ENCODE assay signal across 25 cellular contexts in genomic region chr11:46445192-46445591, GRCh38. TPM values are rescaled to one million over a fixed set of nuclear protein-coding genes. Genes with fewer than 3 reads are reported as not detected.
A peak's percentile ranks its signal among the peaks of the same experiment; 100 is the strongest.
DNase-seq lines count a peak whose midpoint lies in the region; ATAC-seq, FAIRE-seq and TF ChIP-seq lines count a peak whose summit lies in the region.
"Had no signal": no experiment of that assay in that cellular context is flagged by ENCODE, and none has a peak within 500 bp of the region (broad histone marks: within the 10 kb centered on the region; RNA-seq: fewer than 3 reads in every experiment).

No MANE protein-coding gene starts in this region.

- peak; percentile 39; the same call in 1 of the 3 replicates for ATAC-seq in GM12878
- ATAC-seq: A549, HCT116 had no signal

- TF ChIP-seq POLR2A in GM12878 (IDR thresholded peaks at IDR 0.05; ENCODE audit: low read depth, low read length), result no peak

- H3K9ac ChIP-seq in GM12878 (ENCODE audit: control insufficient read depth, insufficient read depth, low read length), result no peak overlapping the region
- no peak overlapping the region for H3K9ac ChIP-seq in stomach smooth muscle (ENCODE audit: low read length in 2 of 2)
- H3K9ac ChIP-seq: BLaER1 treated with 17β-estradiol and CSF1 and Interleukin-3, amounts not matched to agents 10 nM and 100 nM had no signal

- H3K27ac Mint-ChIP-seq in CD14-positive monocyte, result no peak overlapping the region
- H3K27ac Mint-ChIP-seq: CD4-positive, alpha-beta memory T cell had no signal

- RAD21 ChIA-PET in GM12878 (lab: Charles Lee; ENCODE audit: unreplicated experiment), result interaction anchor here (0.7 to 3.1 kb wide), 7 partner anchors 8 to 110 kb away, joined by 3 to 28 read pairs (median 16); no protein-coding TSS in a partner anchor

- no peak overlapping the region for H3K4me3 Mint-ChIP-seq in CD14-positive monocyte
- H3K4me3 Mint-ChIP-seq: CD4-positive, alpha-beta memory T cell; GM23338; H9 had no signal

- WGBS in GM12878 (ENCODE audit: insufficient coverage, insufficient replicate concordance, low lambda C conversion rate, missing lambda C conversion rate), result 72% methylated on average over 3 of the region's 3 CpGs
- 96% methylated on average over 3 of the region's 3 CpGs for WGBS in hepatocyte (ENCODE audit: low lambda C conversion rate, missing lambda C conversion rate)

- SMC1A ChIA-PET in GM12878 (lab: Charles Lee; ENCODE audit: uncharacterized antibody, unreplicated experiment), result interaction anchor here (1.0 to 3.3 kb wide), 18 partner anchors 8 to 326 kb away, joined by 3 to 40 read pairs (median 6); no protein-coding TSS in a partner anchor

- H3K4me1 ChIP-seq in GM12878 (ENCODE audit: control insufficient read depth, insufficient read depth, low read length) (no peaks in the 10 kb centered on the region), hepatocyte (ENCODE audit: insufficient read depth) (peaks cover 5% of the 10 kb centered on the region), stomach smooth muscle (ENCODE audit: control insufficient read depth, insufficient read depth, low read length) (peaks cover 14% of the 10 kb centered on the region)
- H3K4me1 ChIP-seq: A549, BE2C had no signal

- H3K36me3 Mint-ChIP-seq in CD14-positive monocyte, result peaks cover 33 to 37% of the 10 kb centered on the region in 2 donors

- intact Hi-C loops in GM12878 (cut with micrococcal nuclease; ENCODE audit: unreplicated experiment) (loop anchor here (5.0 kb wide), 1 partner anchor 37 kb away; no protein-coding TSS in a partner anchor), CD14-positive monocyte (cut with micrococcal nuclease) (no loop called here)

- H4K20me1 ChIP-seq in GM12878 (ENCODE audit: control insufficient read depth, insufficient read depth) (no peaks in the 10 kb centered on the region), hepatocyte (ENCODE audit: insufficient read depth, poor library complexity, severe bottlenecking) (peaks cover 5% of the 10 kb centered on the region)

- no peaks in the 10 kb centered on the region for H3K9me2 ChIP-seq in hepatocyte (replicated peaks; ENCODE audit: insufficient read depth)

- no peak for TF ChIP-seq RAD21 in GM12878 (IDR thresholded peaks at IDR 0.05; ENCODE audit: insufficient read depth, low read depth, low read length)

- no TSS peak for BruUV-seq in GM12878 (replicated peaks; lab: Mats Ljungman, UMichigan)

- H3K4me2 ChIP-seq in GM12878 (ENCODE audit: control insufficient read depth, insufficient read depth) (no peak overlapping the region), hepatocyte (no peak overlapping the region)
- H3K4me2 ChIP-seq: A549; BLaER1 treated with 17β-estradiol and CSF1 and Interleukin-3, amounts not matched to agents 10 nM and 100 nM; GM23338 had no signal

- CTCF ChIA-PET in GM12878 (lab: Yijun Ruan, JAX), result interaction anchor here (1.1 to 3.3 kb wide), 17 partner anchors 9 to 172 kb away, joined by 3 to 41 read pairs (median 6); partner anchors contain the start of genes ATG13 and HARBI1

- no peak for TF ChIP-seq CTCF in GM10266 (IDR thresholded peaks at IDR 0.05; ENCODE audit: control insufficient read depth, insufficient read depth, low read depth, missing control alignments)
- TF ChIP-seq CTCF in GM12878 (IDR thresholded peaks at IDR 0.05 in 2 of 3, conservative IDR thresholded peaks at IDR 0.05 in 1 of 3; ENCODE audit: control insufficient read depth in 2 of 3, extremely low read depth in 1 of 3, insufficient read depth in 1 of 3, low read depth in 3 of 3, low read length in 3 of 3), result no peak
- TF ChIP-seq CTCF in hepatocyte (IDR thresholded peaks at IDR 0.05; ENCODE audit: poor library complexity), result no peak
- no peak for TF ChIP-seq CTCF in CD14-positive monocyte (IDR thresholded peaks at IDR 0.05)

- POLR2A ChIA-PET in GM12878 (lab: Charles Lee), result interaction anchor here (1.0 to 1.6 kb wide), 4 partner anchors 31 to 43 kb away, joined by 3 to 9 read pairs (median 6); no protein-coding TSS in a partner anchor

- H3K4me1 Mint-ChIP-seq in CD14-positive monocyte, result no peaks in the 10 kb centered on the region

- H3K79me2 ChIP-seq in GM12878 (ENCODE audit: control insufficient read depth, insufficient read depth, low read length) (no peaks in the 10 kb centered on the region; the same call in none of the 2 replicates), hepatocyte (peaks cover 37% of the 10 kb centered on the region)

- TF ChIP-seq EP300 in GM12878 (IDR thresholded peaks at IDR 0.05; ENCODE audit: borderline replicate concordance in 1 of 2, control insufficient read depth in 1 of 2, low read depth in 2 of 2, low read length in 2 of 2), result no peak

- no peaks in the 10 kb centered on the region for H3K27me3 ChIP-seq in GM12878 (replicated peaks in 1 of 2; ENCODE audit: control insufficient read depth in 2 of 2, insufficient read depth in 2 of 2, low read length in 1 of 2)
- H3K27me3 ChIP-seq in hepatocyte, result no peaks in the 10 kb centered on the region
- no peaks in the 10 kb centered on the region for H3K27me3 ChIP-seq in stomach smooth muscle (ENCODE audit: control insufficient read depth in 1 of 2, insufficient read depth in 2 of 2, low read length in 2 of 2)
- H3K27me3 ChIP-seq: BE2C; BLaER1 treated with 17β-estradiol and CSF1 and Interleukin-3, amounts not matched to agents 10 nM and 100 nM had no signal

- no peaks in the 10 kb centered on the region for H3K9me3 Mint-ChIP-seq in CD14-positive monocyte
- H3K9me3 Mint-ChIP-seq: CD4-positive, alpha-beta memory T cell; GM23338; H9 had no signal

- no peak overlapping the region for H3K27ac ChIP-seq in GM12878 (ENCODE audit: control insufficient read depth, insufficient read depth)
- H3K27ac ChIP-seq in hepatocyte, result peak overlapping the region; percentile 62
- H3K27ac ChIP-seq in stomach smooth muscle (ENCODE audit: low read length), result peak overlapping the region; percentile 3
- H3K27ac ChIP-seq: A549; BLaER1 treated with 17β-estradiol and CSF1 and Interleukin-3, amounts not matched to agents 10 nM and 100 nM had no signal

- H3K27me3 Mint-ChIP-seq in CD14-positive monocyte (ENCODE audit: low read depth in 3 of 3), result no peaks in the 10 kb centered on the region
- H3K27me3 Mint-ChIP-seq: CD4-positive, alpha-beta memory T cell had no signal

- H3K9me3 ChIP-seq in GM12878 (replicated peaks; ENCODE audit: control insufficient read depth, insufficient read depth, low read length), result no peaks in the 10 kb centered on the region
- H3K9me3 ChIP-seq in hepatocyte (ENCODE audit: low read depth), result no peaks in the 10 kb centered on the region
- H3K9me3 ChIP-seq in stomach smooth muscle (ENCODE audit: control insufficient read depth in 2 of 2, low read length in 2 of 2), result no peaks in the 10 kb centered on the region
- H3K9me3 ChIP-seq: A549, BE2C had no signal

- no peak overlapping the region for H3K4me3 ChIP-seq in GM12878
- no peak overlapping the region for H3K4me3 ChIP-seq in hepatocyte
- no peak overlapping the region for H3K4me3 ChIP-seq in stomach smooth muscle (ENCODE audit: low read length in 2 of 2)
- H3K4me3 ChIP-seq: A549; BLaER1 treated with 17β-estradiol and CSF1 and Interleukin-3, amounts not matched to agents 10 nM and 100 nM; GM23338 had no signal

- in situ Hi-C loops in GM12878 (cut with MboI), result no loop called here

- no peak for FAIRE-seq in GM12878 (lab: Jason Lieb, UNC)
- FAIRE-seq: A549, G401.6, GM12892, GM19239 had no signal

- DNase-seq in GM10266 (ENCODE audit: extremely low spot score) (peak; percentile 18), GM12878 (ENCODE audit: low read depth, low spot score) (no peak), hepatocyte (ENCODE audit: low spot score) (no peak), anterior cingulate cortex (lab: John Stamatoyannopoulos, UW) (no peak), NCI-H1092 (lab: John Stamatoyannopoulos, UW) (no peak), CD14-positive monocyte (ENCODE audit: low spot score) (no peak)
- DNase-seq: 8988T; ACHN; AML-193; BE2C; Calu3; CD4-positive, alpha-beta memory T cell; COR-L47; DMS53; DMS79 treated with DMSO at 0.1 percent for 48 hours; H9 had no signal

- H3K36me3 ChIP-seq in GM12878 (ENCODE audit: control insufficient read depth in 2 of 2, insufficient read depth in 2 of 2, low read length in 1 of 2) (peaks cover 0 to 7% of the 10 kb centered on the region in 2 experiments; a peak in 2 of 4 replicates), hepatocyte (replicated peaks; ENCODE audit: insufficient read depth, low read depth) (no peaks in the 10 kb centered on the region), stomach smooth muscle (ENCODE audit: control insufficient read depth in 2 of 2, insufficient read depth in 2 of 2, low read length in 2 of 2) (peaks cover 3 to 7% of the 10 kb centered on the region in 2 donors)
- H3K36me3 ChIP-seq: BE2C had no signal

- H2AFZ ChIP-seq in GM12878 (ENCODE audit: control insufficient read depth, low read depth, low read length) (no peak overlapping the region), hepatocyte (no peak overlapping the region)
- H2AFZ ChIP-seq: GM23338 had no signal

TF ChIP-seq in GM12878, 131 proteins besides CTCF, POLR2A, EP300 and RAD21:
- peak; percentile 14; the same call in 1 of the 2 replicates for TF ChIP-seq CREM (IDR thresholded peaks at IDR 0.05; ENCODE audit: low read depth)
- TF ChIP-seq RUNX3 (IDR thresholded peaks at IDR 0.05; ENCODE audit: low read length), result peak; percentile 56; the same call in 1 of the 2 replicates
- TF ChIP-seq MEF2B (IDR thresholded peaks at IDR 0.05; ENCODE audit: partially characterized antibody, poor library complexity, severe bottlenecking), result no peak
- TF ChIP-seq CREB1 (IDR thresholded peaks at IDR 0.05; ENCODE audit: low read depth), result peak; percentile 58; the same call in 1 of the 2 replicates

RNA-seq across cellular contexts. Expression of gene CHRM4, which starts 53.6 kb away (rescaled TPM):
- not detected in 2 replicates for total RNA-seq in GM12878 (2013; cell fraction: nucleolus; rRNA removed)
- 0.23 TPM in 1 of 2 replicates, not detected in the other for total RNA-seq in GM12878 (2014; rRNA removed)
- total RNA-seq in GM12878 (2014; rRNA removed; fragmentation: Illumina TruSeq; extraction: Trizol), result not detected in 2 replicates
- 0.13 TPM in 1 of 2 replicates, not detected in the other for total RNA-seq in GM12878 (2021)
- 0.17 TPM for polyA plus RNA-seq in GM12878 (2011; ENCODE audit: low read depth)
- not detected in 2 replicates for polyA plus RNA-seq in GM12878 (2011; rRNA removed)
- 0.04 and 0.05 TPM in 2 replicates for polyA plus RNA-seq in GM12878 (2011; cell fraction: cytosol; rRNA removed)
- polyA plus RNA-seq in GM12878 (2011; cell fraction: nucleus; rRNA removed), result 0.13 TPM in 1 of 2 replicates, not detected in the other
- 0.11 and 0.16 TPM in 2 replicates for polyA plus RNA-seq in GM12878 (2012)
- 0.12 TPM in 1 of 2 replicates, not detected in the other for polyA plus RNA-seq in GM12878 (2014; fragmentation: Illumina TruSeq; extraction: Trizol)
- polyA plus RNA-seq in GM12878 (2014; fragmentation: Nextera tagmentation; extraction: Ambion mirVana), result not detected
- not detected in 2 replicates for polyA plus RNA-seq in GM12878 (2014; rRNA removed)
- polyA plus RNA-seq in GM12878 (2016; fragmentation: Nextera tagmentation; extraction: Ambion mirVana), result not detected
- polyA minus RNA-seq in GM12878 (2011; rRNA and poly(A)+ RNA removed), result not detected in 2 replicates
- polyA minus RNA-seq in GM12878 (2011; cell fraction: cytosol; rRNA and poly(A)+ RNA removed), result not detected in 2 replicates
- polyA minus RNA-seq in GM12878 (2011; cell fraction: nucleus; rRNA and poly(A)+ RNA removed), result not detected in 2 replicates
- 0.30 and 0.84 TPM in 2 replicates for total RNA-seq in hepatocyte
- 0.30 TPM in 1 of 2 replicates, not detected in the other for polyA plus RNA-seq in hepatocyte
- polyA plus RNA-seq in CD14-positive monocyte, result under 1 TPM in 1 of 2 donors, not detected in 1; 0.15 TPM
- total RNA-seq: Calu3; CD4-positive, alpha-beta memory T cell; Daoy had no signal
- polyA plus RNA-seq: GM23338 had no signal
